Comparison of ENCODE assay signal across 25 cellular contexts in the genomic region with DNA sequence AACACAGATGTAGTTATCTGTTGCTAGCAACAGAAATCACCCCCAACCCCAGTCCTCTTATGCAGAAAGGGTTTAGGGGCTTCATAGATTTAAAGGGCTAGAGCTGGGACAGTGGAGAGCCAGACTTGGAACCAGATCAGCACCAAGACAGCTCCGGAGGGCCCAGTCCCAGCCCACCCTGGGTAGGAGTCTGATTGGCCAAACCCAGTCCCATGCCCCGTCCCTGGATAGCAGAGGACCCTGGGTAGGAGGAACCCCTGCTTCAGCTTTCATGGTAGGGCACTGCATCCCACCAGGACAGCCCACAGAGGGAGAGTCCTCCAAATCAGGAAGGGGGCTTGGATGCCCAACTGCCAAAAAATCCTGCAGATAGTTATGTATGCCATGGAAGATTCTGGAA.
DNase-seq lines count a peak whose midpoint lies in the region; ATAC-seq, FAIRE-seq and TF ChIP-seq lines count a peak whose summit lies in the region.
"Had no signal": no experiment of that assay in that cellular context is flagged by ENCODE, and none has a peak within 500 bp of the region (broad histone marks: within the 10 kb centered on the region; RNA-seq: fewer than 3 reads in every experiment).

No MANE protein-coding gene starts in this region.

- H3K4me1 ChIP-seq in kidney (ENCODE audit: control insufficient read depth in 1 of 2, insufficient read depth in 1 of 2, low read depth in 1 of 2, low read length in 2 of 2): no peaks in the 10 kb centered on the region
- H3K4me1 ChIP-seq in ascending aorta: no peaks in the 10 kb centered on the region

- peaks cover 1% of the 10 kb centered on the region for H3K36me3 Mint-ChIP-seq in brain
- H3K36me3 Mint-ChIP-seq: CD8-positive, alpha-beta memory T cell; IgD-negative memory B cell had no signal

- peak; percentile 50 for DNase-seq in cardiac septum (ENCODE audit: low spot score)
- no peak for DNase-seq in left ventricle myocardium superior
- DNase-seq in kidney: peak; percentile 46
- no peak for DNase-seq in DMS153 (lab: John Stamatoyannopoulos, UW)
- no peak for DNase-seq in ascending aorta (ENCODE audit: low spot score in 2 of 2)
- DNase-seq: ACHN; C1 segment of cervical spinal cord; Calu3; CD8-positive, alpha-beta memory T cell; GOT3; NCI-H1417; NCI-H1694 treated with DMSO at 0.1 percent for 48 hours; NCI-H446 treated with DMSO at 0.1 percent for 48 hours; NCI-H526 treated with DMSO at 0.1 percent for 48 hours; OCI-M1 had no signal

- no peak for TF ChIP-seq CTCF in brain (conservative IDR thresholded peaks at IDR 0.05)
- TF ChIP-seq CTCF in kidney (IDR thresholded peaks at IDR 0.05; ENCODE audit: borderline replicate concordance, extremely low read depth, insufficient read depth): no peak
- no peak for TF ChIP-seq CTCF in ascending aorta (IDR thresholded peaks at IDR 0.05)

- no peaks in the 10 kb centered on the region for H3K27me3 ChIP-seq in ascending aorta

- H3K27ac Mint-ChIP-seq in brain: peak overlapping the region in 4 of 5 experiments; percentile 64 to 89 (median 81)
- H3K27ac Mint-ChIP-seq: CD8-positive, alpha-beta memory T cell; IgD-negative memory B cell had no signal

- no peaks in the 10 kb centered on the region for H3K9me3 ChIP-seq in kidney (ENCODE audit: control insufficient read depth in 1 of 2, low read length in 2 of 2)
- H3K9me3 ChIP-seq in ascending aorta: no peaks in the 10 kb centered on the region

- no peak for FAIRE-seq in kidney (lab: Jason Lieb, UNC)
- FAIRE-seq: G401.6, GM12892, GM18507, RCC 7860 had no signal

- no peaks in the 10 kb centered on the region for H3K36me3 ChIP-seq in kidney (ENCODE audit: control insufficient read depth in 1 of 2, insufficient read depth in 2 of 2, low read length in 2 of 2)
- H3K36me3 ChIP-seq in ascending aorta: no peaks in the 10 kb centered on the region

- H3K27ac ChIP-seq in kidney (ENCODE audit: low read depth in 2 of 2, low read length in 2 of 2) (no peak overlapping the region), temporal lobe (ENCODE audit: low read depth, low read length) (peak overlapping the region; percentile 53), ascending aorta (no peak overlapping the region)
- H3K27ac ChIP-seq: 22Rv1 had no signal

- H3K27me3 Mint-ChIP-seq in brain: peaks cover 3% of the 10 kb centered on the region

- H3K9ac ChIP-seq in kidney (ENCODE audit: low read length in 2 of 2): no peak overlapping the region

- ATAC-seq in left ventricle myocardium superior: no peak
- ATAC-seq in HG02678 (IDR thresholded peaks at IDR 0.05; ENCODE audit: unreplicated experiment): no peak
- ATAC-seq: Right ventricle myocardium inferior had no signal

- H3K4me3 ChIP-seq in kidney (ENCODE audit: low read length in 2 of 2): no peak overlapping the region
- no peak overlapping the region for H3K4me3 ChIP-seq in ascending aorta

- H3K4me3 Mint-ChIP-seq in brain: no peak overlapping the region
- H3K4me3 Mint-ChIP-seq: CD8-positive, alpha-beta memory T cell; IgD-negative memory B cell had no signal

- no peaks in the 10 kb centered on the region for H3K9me3 Mint-ChIP-seq in brain
- H3K9me3 Mint-ChIP-seq: CD8-positive, alpha-beta memory T cell; IgD-negative memory B cell had no signal

- H3K4me1 Mint-ChIP-seq in brain: peaks cover 31% of the 10 kb centered on the region
- H3K4me1 Mint-ChIP-seq: CD8-positive, alpha-beta memory T cell; IgD-negative memory B cell had no signal

- intact Hi-C loops in cardiac septum (cut with DNase I): no loop called here
- intact Hi-C loops in left ventricle myocardium superior (cut with micrococcal nuclease): no loop called here
- intact Hi-C loops in kidney (cut with DNase I): no loop called here
- intact Hi-C loops in ascending aorta (cut with DNase I): no loop called here

Comparison
In these comparisons a context has a peak if more than half of its experiments do, and no peak if none do; other contexts are left out.
1. DNase-seq: peak in cardiac septum (single experiment) and kidney (single experiment); none in left ventricle myocardium superior (single experiment), DMS153 (single experiment) and ascending aorta (0 of 2).